8 cellular contexts compared by ENCODE assay signal in genomic region chr6:30617565-30618269, GRCh38. TPM values are rescaled to one million over a fixed set of nuclear protein-coding genes. Genes with fewer than 3 reads are reported as not detected.
A peak's percentile ranks its signal among the peaks of the same experiment; 100 is the strongest.
DNase-seq lines count a peak whose midpoint lies in the region; ATAC-seq and TF ChIP-seq lines count a peak whose summit lies in the region.

Gene MRPS18B, plus strand, starts transcription at chr6:30617840. Its CDS starts 26 bp downstream, at chr6:30617866.

- DNase-seq in Caki2 (ENCODE audit: low read depth) (peak; percentile 98), epidermal melanocyte (ENCODE audit: insufficient read length, low spot score) (peak; percentile 72), middle frontal gyrus (ENCODE audit: extremely low spot score, low spot score) (peak; percentile 98)
- peak; percentile 95 for DNase-seq in activated CD8-positive, alpha-beta memory T cell treated with anti-CD3 and anti-CD28 coated beads, Interleukin-2, amount 50 U/mL, for 48 hours
- peak; percentile 91 to 94 for DNase-seq in stimulated activated CD8-positive, alpha-beta memory T cell treated with anti-CD3 and anti-CD28 coated beads, Interleukin-2, amount 100 ng/mL, for 48 hours (ENCODE audit: low read depth in 2 of 2)

- H3K9me3 ChIP-seq in HUES64 (ENCODE audit: insufficient read depth, low read depth, low read length) (no peaks in the 10 kb centered on the region), OCI-LY1 (ENCODE audit: low read length) (no peaks in the 10 kb centered on the region)

- H3K9me2 ChIP-seq in OCI-LY1 (ENCODE audit: low read depth, low read length) = no peaks in the 10 kb centered on the region

- H3K27ac ChIP-seq in HUES64 (ENCODE audit: low read depth, low read length) (peak within 1 kb of the TSS; percentile 94), OCI-LY1 (ENCODE audit: low read depth, low read length, poor library complexity, severe bottlenecking) (peak within 1 kb of the TSS; percentile 93)

- in situ Hi-C loops in Caki2 (cut with HindIII; ENCODE audit: low pct_unique_long_range_greater_than_20kb, low sequenced_read_pairs) = no loop called here

- TF ChIP-seq CTCF in OCI-LY1 (IDR thresholded peaks at IDR 0.05; ENCODE audit: low read length) = no peak

- H3K4me1 ChIP-seq in HUES64 (ENCODE audit: insufficient read depth, low read length) = peaks cover 18% of the 10 kb centered on the region
- peaks cover 33% of the 10 kb centered on the region for H3K4me1 ChIP-seq in OCI-LY1 (ENCODE audit: insufficient read depth, low read length, severe bottlenecking)

- no peak within 1 kb of the TSS for H2AFZ ChIP-seq in OCI-LY1 (ENCODE audit: low read length)

- H3K4me2 ChIP-seq in OCI-LY1 (ENCODE audit: low read length) = peak within 1 kb of the TSS; percentile 98

- H3K79me2 ChIP-seq in OCI-LY1 (ENCODE audit: insufficient read depth, low read length) = peaks cover 42% of the 10 kb centered on the region

- no peaks in the 10 kb centered on the region for H4K20me1 ChIP-seq in OCI-LY1 (ENCODE audit: insufficient read depth, low read length)

- under 1% methylated on average over 34 of the region's 34 CpGs for WGBS in HUES64

- 0 out of 2 replicates have a peak, but pooled peaks cover 2% of the 10 kb centered on the region for H3F3A ChIP-seq in OCI-LY1 (ENCODE audit: insufficient read depth, low read length)

- H3K4me3 ChIP-seq in HUES64 (ENCODE audit: low read length) (peak within 1 kb of the TSS; percentile 94), OCI-LY1 (ENCODE audit: low read depth, low read length, poor library complexity, severe bottlenecking) (peak within 1 kb of the TSS; percentile 97)

- peak; percentile 65 for ATAC-seq in GM21447 (IDR thresholded peaks at IDR 0.05; ENCODE audit: unreplicated experiment)

- H3K27me3 ChIP-seq in HUES64 (ENCODE audit: insufficient read depth, low read length) = no peaks in the 10 kb centered on the region
- no peaks in the 10 kb centered on the region for H3K27me3 ChIP-seq in OCI-LY1 (ENCODE audit: insufficient read depth, low read length)

- H3K36me3 ChIP-seq in HUES64 (ENCODE audit: insufficient read depth, low read length) = peaks cover 56% of the 10 kb centered on the region
- H3K36me3 ChIP-seq in OCI-LY1 (ENCODE audit: insufficient read depth, low read length) = peaks cover 73% of the 10 kb centered on the region

- H3K9ac ChIP-seq in HUES64 (ENCODE audit: low read depth, low read length) = peak within 1 kb of the TSS; percentile 100
- H3K9ac ChIP-seq in OCI-LY1 (ENCODE audit: low read length) = peak within 1 kb of the TSS; percentile 100

RNA-seq across cellular contexts. Expression of gene MRPS18B, which starts in this region (rescaled TPM):
- total RNA-seq in Caki2 (2014; rRNA removed; shearing (Covaris generic); ENCODE audit: low replicate concordance) = 47.9 and 61.1 TPM in 2 replicates
- polyA plus RNA-seq in HUES64 (2013, experiment 1 of 2) = 51.8 TPM
- polyA plus RNA-seq in HUES64 (2013, experiment 2 of 2) = 53.8 TPM

Comparison
In these comparisons a context has a peak if more than half of its experiments do, and no peak if none do; other contexts are left out.
1. Peak in every context shown above with its lines: DNase-seq, ATAC-seq, H3K4me3 ChIP-seq and H3K27ac ChIP-seq.